Comparison of ENCODE assay signal across 1 cellular context in genomic region chr7:94980418-94981142, GRCh38.
TF ChIP-seq lines count a peak whose summit lies in the region.

No MANE protein-coding gene starts in this region.

TF ChIP-seq in HepG2, 621 proteins besides CTCF, POLR2A, EP300 and RAD21 (continued from another document and continues in another):
- TF ChIP-seq, protein P1, sequence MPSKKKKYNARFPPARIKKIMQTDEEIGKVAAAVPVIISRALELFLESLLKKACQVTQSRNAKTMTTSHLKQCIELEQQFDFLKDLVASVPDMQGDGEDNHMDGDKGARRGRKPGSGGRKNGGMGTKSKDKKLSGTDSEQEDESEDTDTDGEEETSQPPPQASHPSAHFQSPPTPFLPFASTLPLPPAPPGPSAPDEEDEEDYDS (CRISPR knock-in tag; IDR thresholded peaks at IDR 0.05), result 0 out of 2 replicates have a peak, but pooled peaks have one; percentile 22
- TF ChIP-seq, protein P2, sequence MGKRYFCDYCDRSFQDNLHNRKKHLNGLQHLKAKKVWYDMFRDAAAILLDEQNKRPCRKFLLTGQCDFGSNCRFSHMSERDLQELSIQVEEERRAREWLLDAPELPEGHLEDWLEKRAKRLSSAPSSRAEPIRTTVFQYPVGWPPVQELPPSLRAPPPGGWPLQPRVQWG (CRISPR knock-in tag; IDR thresholded peaks at IDR 0.05; ENCODE audit: borderline replicate concordance, low read depth), result no peak
- no peak for TF ChIP-seq TOPORS (CRISPR knock-in tag; IDR thresholded peaks at IDR 0.05)
- no peak for TF ChIP-seq NPAS2 (CRISPR knock-in tag; IDR thresholded peaks at IDR 0.05; ENCODE audit: borderline replicate concordance)
- TF ChIP-seq CEBPG (CRISPR knock-in tag; IDR thresholded peaks at IDR 0.05), result peak; percentile 86
- peak; percentile 25; the same call in 1 of the 2 replicates for TF ChIP-seq EHMT2 (IDR thresholded peaks at IDR 0.05; ENCODE audit: borderline replicate concordance, low read depth, low read length)
- TF ChIP-seq KDM4B (CRISPR knock-in tag; IDR thresholded peaks at IDR 0.05), result no peak
- no peak for TF ChIP-seq EEA1 (CRISPR knock-in tag; IDR thresholded peaks at IDR 0.05; ENCODE audit: borderline replicate concordance)
- peak; percentile 91 for TF ChIP-seq TCF7 (IDR thresholded peaks at IDR 0.05; ENCODE audit: low read depth)
- no peak for TF ChIP-seq ZNF549 (CRISPR knock-in tag; IDR thresholded peaks at IDR 0.05)
- TF ChIP-seq, protein P3, sequence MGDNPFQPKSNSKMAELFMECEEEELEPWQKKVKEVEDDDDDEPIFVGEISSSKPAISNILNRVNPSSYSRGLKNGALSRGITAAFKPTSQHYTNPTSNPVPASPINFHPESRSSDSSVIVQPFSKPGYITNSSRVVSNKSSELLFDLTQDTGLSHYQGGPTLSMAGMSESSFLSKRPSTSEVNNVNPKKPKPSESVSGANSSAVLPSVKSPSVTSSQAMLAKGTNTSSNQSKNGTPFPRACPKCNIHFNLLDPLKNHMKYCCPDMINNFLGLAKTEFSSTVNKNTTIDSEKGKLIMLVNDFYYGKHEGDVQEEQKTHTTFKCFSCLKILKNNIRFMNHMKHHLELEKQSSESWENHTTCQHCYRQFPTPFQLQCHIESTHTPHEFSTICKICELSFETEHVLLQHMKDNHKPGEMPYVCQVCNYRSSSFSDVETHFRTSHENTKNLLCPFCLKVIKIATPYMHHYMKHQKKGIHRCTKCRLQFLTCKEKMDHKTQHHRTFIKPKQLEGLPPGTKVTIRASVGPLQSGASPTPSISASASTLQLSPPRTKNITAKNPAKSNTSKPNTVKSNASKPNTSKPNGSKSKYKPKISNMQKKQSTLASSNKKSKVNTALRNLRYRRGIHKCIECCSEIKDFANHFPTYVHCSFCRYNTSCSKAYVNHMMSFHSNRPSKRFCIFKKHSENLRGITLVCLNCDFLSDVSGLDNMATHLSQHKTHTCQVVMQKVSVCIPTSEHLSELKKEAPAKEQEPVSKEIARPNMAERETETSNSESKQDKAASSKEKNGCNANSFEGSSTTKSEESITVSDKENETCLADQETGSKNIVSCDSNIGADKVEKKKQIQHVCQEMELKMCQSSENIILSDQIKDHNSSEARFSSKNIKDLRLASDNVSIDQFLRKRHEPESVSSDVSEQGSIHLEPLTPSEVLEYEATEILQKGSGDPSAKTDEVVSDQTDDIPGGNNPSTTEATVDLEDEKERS (CRISPR knock-in tag; IDR thresholded peaks at IDR 0.05), result no peak
- peak; percentile 55; the same call in 1 of the 2 replicates for TF ChIP-seq HNF4A (CRISPR knock-in tag; IDR thresholded peaks at IDR 0.05)
- TF ChIP-seq, protein P4, sequence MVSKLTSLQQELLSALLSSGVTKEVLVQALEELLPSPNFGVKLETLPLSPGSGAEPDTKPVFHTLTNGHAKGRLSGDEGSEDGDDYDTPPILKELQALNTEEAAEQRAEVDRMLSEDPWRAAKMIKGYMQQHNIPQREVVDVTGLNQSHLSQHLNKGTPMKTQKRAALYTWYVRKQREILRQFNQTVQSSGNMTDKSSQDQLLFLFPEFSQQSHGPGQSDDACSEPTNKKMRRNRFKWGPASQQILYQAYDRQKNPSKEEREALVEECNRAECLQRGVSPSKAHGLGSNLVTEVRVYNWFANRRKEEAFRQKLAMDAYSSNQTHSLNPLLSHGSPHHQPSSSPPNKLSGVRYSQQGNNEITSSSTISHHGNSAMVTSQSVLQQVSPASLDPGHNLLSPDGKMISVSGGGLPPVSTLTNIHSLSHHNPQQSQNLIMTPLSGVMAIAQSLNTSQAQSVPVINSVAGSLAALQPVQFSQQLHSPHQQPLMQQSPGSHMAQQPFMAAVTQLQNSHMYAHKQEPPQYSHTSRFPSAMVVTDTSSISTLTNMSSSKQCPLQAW (CRISPR knock-in tag; IDR thresholded peaks at IDR 0.05), result no peak
- TF ChIP-seq NR2F1 (CRISPR knock-in tag; IDR thresholded peaks at IDR 0.05), result peak in 1 of 2 experiments; percentile 55; a peak in 1 of 4 replicates
- TF ChIP-seq SP5 (CRISPR knock-in tag; IDR thresholded peaks at IDR 0.05; ENCODE audit: borderline replicate concordance, low read depth), result 0 out of 2 replicates have a peak, but pooled peaks have one; percentile 22
- TF ChIP-seq HDAC2 (CRISPR knock-in tag; IDR thresholded peaks at IDR 0.05), result peak; percentile 64; the same call in 1 of the 2 replicates
- TF ChIP-seq MED8 (CRISPR knock-in tag; IDR thresholded peaks at IDR 0.05; ENCODE audit: insufficient replicate concordance), result no peak
- TF ChIP-seq, protein P5, sequence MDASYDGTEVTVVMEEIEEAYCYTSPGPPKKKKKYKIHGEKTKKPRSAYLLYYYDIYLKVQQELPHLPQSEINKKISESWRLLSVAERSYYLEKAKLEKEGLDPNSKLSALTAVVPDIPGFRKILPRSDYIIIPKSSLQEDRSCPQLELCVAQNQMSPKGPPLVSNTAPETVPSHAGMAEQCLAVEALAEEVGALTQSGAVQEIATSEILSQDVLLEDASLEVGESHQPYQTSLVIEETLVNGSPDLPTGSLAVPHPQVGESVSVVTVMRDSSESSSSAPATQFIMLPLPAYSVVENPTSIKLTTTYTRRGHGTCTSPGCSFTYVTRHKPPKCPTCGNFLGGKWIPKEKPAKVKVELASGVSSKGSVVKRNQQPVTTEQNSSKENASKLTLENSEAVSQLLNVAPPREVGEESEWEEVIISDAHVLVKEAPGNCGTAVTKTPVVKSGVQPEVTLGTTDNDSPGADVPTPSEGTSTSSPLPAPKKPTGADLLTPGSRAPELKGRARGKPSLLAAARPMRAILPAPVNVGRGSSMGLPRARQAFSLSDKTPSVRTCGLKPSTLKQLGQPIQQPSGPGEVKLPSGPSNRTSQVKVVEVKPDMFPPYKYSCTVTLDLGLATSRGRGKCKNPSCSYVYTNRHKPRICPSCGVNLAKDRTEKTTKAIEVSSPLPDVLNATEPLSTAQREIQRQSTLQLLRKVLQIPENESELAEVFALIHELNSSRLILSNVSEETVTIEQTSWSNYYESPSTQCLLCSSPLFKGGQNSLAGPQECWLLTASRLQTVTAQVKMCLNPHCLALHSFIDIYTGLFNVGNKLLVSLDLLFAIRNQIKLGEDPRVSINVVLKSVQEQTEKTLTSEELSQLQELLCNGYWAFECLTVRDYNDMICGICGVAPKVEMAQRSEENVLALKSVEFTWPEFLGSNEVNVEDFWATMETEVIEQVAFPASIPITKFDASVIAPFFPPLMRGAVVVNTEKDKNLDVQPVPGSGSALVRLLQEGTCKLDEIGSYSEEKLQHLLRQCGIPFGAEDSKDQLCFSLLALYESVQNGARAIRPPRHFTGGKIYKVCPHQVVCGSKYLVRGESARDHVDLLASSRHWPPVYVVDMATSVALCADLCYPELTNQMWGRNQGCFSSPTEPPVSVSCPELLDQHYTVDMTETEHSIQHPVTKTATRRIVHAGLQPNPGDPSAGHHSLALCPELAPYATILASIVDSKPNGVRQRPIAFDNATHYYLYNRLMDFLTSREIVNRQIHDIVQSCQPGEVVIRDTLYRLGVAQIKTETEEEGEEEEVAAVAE (CRISPR knock-in tag; IDR thresholded peaks at IDR 0.05; ENCODE audit: borderline replicate concordance), result 0 out of 2 replicates have a peak, but pooled peaks have one; percentile 31
- TF ChIP-seq ZNF292 (CRISPR knock-in tag; IDR thresholded peaks at IDR 0.05; ENCODE audit: borderline replicate concordance, low read depth), result no peak
- peak; percentile 87 for TF ChIP-seq ARID3A (IDR thresholded peaks at IDR 0.05; ENCODE audit: low read depth, low read length)
- TF ChIP-seq ZNF788 (CRISPR knock-in tag; IDR thresholded peaks at IDR 0.05; ENCODE audit: borderline replicate concordance), result no peak
- no peak for TF ChIP-seq AKNA (CRISPR knock-in tag; IDR thresholded peaks at IDR 0.05; ENCODE audit: borderline replicate concordance)
- TF ChIP-seq PPARG (CRISPR knock-in tag; conservative IDR thresholded peaks at IDR 0.05), result no peak
- TF ChIP-seq, protein P6, sequence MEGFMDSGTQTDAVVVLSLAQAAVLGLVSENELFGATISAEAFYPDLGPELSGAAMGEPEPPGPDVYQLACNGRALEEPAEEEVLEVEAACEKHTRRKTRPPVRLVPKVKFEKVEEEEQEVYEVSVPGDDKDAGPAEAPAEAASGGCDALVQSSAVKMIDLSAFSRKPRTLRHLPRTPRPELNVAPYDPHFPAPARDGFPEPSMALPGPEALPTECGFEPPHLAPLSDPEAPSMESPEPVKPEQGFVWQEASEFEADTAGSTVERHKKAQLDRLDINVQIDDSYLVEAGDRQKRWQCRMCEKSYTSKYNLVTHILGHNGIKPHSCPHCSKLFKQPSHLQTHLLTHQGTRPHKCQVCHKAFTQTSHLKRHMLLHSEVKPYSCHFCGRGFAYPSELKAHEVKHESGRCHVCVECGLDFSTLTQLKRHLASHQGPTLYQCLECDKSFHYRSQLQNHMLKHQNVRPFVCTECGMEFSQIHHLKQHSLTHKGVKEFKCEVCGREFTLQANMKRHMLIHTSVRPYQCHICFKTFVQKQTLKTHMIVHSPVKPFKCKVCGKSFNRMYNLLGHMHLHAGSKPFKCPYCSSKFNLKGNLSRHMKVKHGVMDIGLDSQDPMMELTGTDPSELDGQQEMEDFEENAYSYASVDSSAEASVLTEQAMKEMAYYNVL (CRISPR knock-in tag; IDR thresholded peaks at IDR 0.05; ENCODE audit: borderline replicate concordance), result peak; percentile 41; the same call in 1 of the 2 replicates
- TF ChIP-seq HDAC6 (IDR thresholded peaks at IDR 0.05; ENCODE audit: low read depth, low read length), result no peak
- no peak for TF ChIP-seq ZBTB10 (CRISPR knock-in tag; IDR thresholded peaks at IDR 0.05; ENCODE audit: borderline replicate concordance)
- TF ChIP-seq ETV5 (CRISPR knock-in tag; IDR thresholded peaks at IDR 0.05; ENCODE audit: borderline replicate concordance), result no peak
- no peak for TF ChIP-seq HCFC1 (IDR thresholded peaks at IDR 0.05; ENCODE audit: low read depth, low read length)
- TF ChIP-seq NKX3-1 (CRISPR knock-in tag; IDR thresholded peaks at IDR 0.05), result no peak
- no peak for TF ChIP-seq ELF4 (CRISPR knock-in tag; IDR thresholded peaks at IDR 0.05; ENCODE audit: borderline replicate concordance)
- TF ChIP-seq HNRNPL (IDR thresholded peaks at IDR 0.05; ENCODE audit: low read depth, low read length), result no peak
- TF ChIP-seq NR2F6 (IDR thresholded peaks at IDR 0.05), result peak; percentile 68; the same call in 1 of the 2 replicates
- peak; percentile 54; the same call in 1 of the 2 replicates for TF ChIP-seq NR2F6 (CRISPR knock-in tag; IDR thresholded peaks at IDR 0.05)
- TF ChIP-seq MIXL1 (CRISPR knock-in tag; IDR thresholded peaks at IDR 0.05), result peak; percentile 71; the same call in 1 of the 2 replicates
